Comparison of ENCODE assay signal across 24 cellular contexts in genomic region chr2:213682276-213682675, GRCh38.
DNase-seq lines count a peak whose midpoint lies in the region; ATAC-seq, FAIRE-seq and TF ChIP-seq lines count a peak whose summit lies in the region.
"Had no signal": no experiment of that assay in that cellular context is flagged by ENCODE, and none has a peak within 500 bp of the region (broad histone marks: within the 10 kb centered on the region; RNA-seq: fewer than 3 reads in every experiment).

No MANE protein-coding gene starts in this region.

- H3K79me2 ChIP-seq in HepG2 (ENCODE audit: insufficient read depth, low read length) (no peaks in the 10 kb centered on the region), hepatocyte (no peaks in the 10 kb centered on the region)

- H3K27me3 ChIP-seq in HepG2 (ENCODE audit: control insufficient read depth in 1 of 2, insufficient read depth in 2 of 2, low read length in 2 of 2) (no peaks in the 10 kb centered on the region), right lobe of liver (no peaks in the 10 kb centered on the region), hepatocyte (no peaks in the 10 kb centered on the region)
- H3K27me3 ChIP-seq: BLaER1 treated with 17β-estradiol and CSF1 and Interleukin-3, amounts not matched to agents 10 nM and 100 nM had no signal

- H4K20me1 ChIP-seq in HepG2 (ENCODE audit: insufficient read depth, low read length) (no peaks in the 10 kb centered on the region), hepatocyte (ENCODE audit: insufficient read depth, poor library complexity, severe bottlenecking) (no peaks in the 10 kb centered on the region)
- H4K20me1 ChIP-seq: BLaER1 treated with 17β-estradiol and CSF1 and Interleukin-3, amounts not matched to agents 10 nM and 100 nM had no signal

- no peak overlapping the region for H3K27ac Mint-ChIP-seq in WTC11
- H3K27ac Mint-ChIP-seq: B cell; CD4-positive, alpha-beta T cell; CD8-positive, alpha-beta T cell had no signal

- no peak for ATAC-seq in HepG2
- ATAC-seq in right lobe of liver: no peak
- no peak for ATAC-seq in WTC11
- ATAC-seq in HG02642 (IDR thresholded peaks at IDR 0.05; ENCODE audit: poor library complexity, unreplicated experiment): no peak
- ATAC-seq in HG02884 (IDR thresholded peaks at IDR 0.05; ENCODE audit: unreplicated experiment): no peak
- ATAC-seq: A549; CD8-positive, alpha-beta T cell; GM12878 had no signal

- H3K4me3 ChIP-seq in HepG2 (replicated peaks in 1 of 3; ENCODE audit: insufficient read depth in 1 of 3, low read depth in 2 of 3, low read length in 3 of 3) (no peak overlapping the region), right lobe of liver (no peak overlapping the region), hepatocyte (no peak overlapping the region)
- H3K4me3 ChIP-seq: A549; BLaER1 treated with 17β-estradiol and CSF1 and Interleukin-3, amounts not matched to agents 10 nM and 100 nM; GM12878 had no signal

- H3K36me3 ChIP-seq in HepG2 (replicated peaks in 1 of 2; ENCODE audit: control insufficient read depth in 1 of 2, insufficient read depth in 2 of 2, low read length in 2 of 2) (no peaks in the 10 kb centered on the region), right lobe of liver (no peaks in the 10 kb centered on the region), hepatocyte (replicated peaks; ENCODE audit: insufficient read depth, low read depth) (no peaks in the 10 kb centered on the region)
- H3K36me3 ChIP-seq: BLaER1 treated with 17β-estradiol and CSF1 and Interleukin-3, amounts not matched to agents 10 nM and 100 nM had no signal

- in situ Hi-C loops in HepG2 (cut with HindIII; ENCODE audit: extremely low pct_ligation_motif_present, low pct_unique_long_range_greater_than_20kb): no loop called here

- TF ChIP-seq POLR2A in HepG2 (IDR thresholded peaks at IDR 0.05; ENCODE audit: insufficient read depth in 1 of 2, low read depth in 2 of 2, low read length in 2 of 2) (no peak), right lobe of liver (IDR thresholded peaks at IDR 0.05) (no peak)

- TF ChIP-seq CTCF in HepG2 (CRISPR knock-in tag; IDR thresholded peaks at IDR 0.05) (no peak), right lobe of liver (IDR thresholded peaks at IDR 0.05) (no peak), WTC11 (IDR thresholded peaks at IDR 0.05) (no peak), hepatocyte (IDR thresholded peaks at IDR 0.05; ENCODE audit: poor library complexity) (no peak)

- H3K9ac ChIP-seq in HepG2 (ENCODE audit: insufficient read depth, low read depth, low read length): no peak overlapping the region
- H3K9ac ChIP-seq: BLaER1 treated with 17β-estradiol and CSF1 and Interleukin-3, amounts not matched to agents 10 nM and 100 nM had no signal

- H3K4me1 Mint-ChIP-seq in WTC11: peaks cover 5% of the 10 kb centered on the region

- no peak for FAIRE-seq in HepG2 (lab: Jason Lieb, UNC)
- FAIRE-seq: A549, GM12878, GM12892, GM18507 had no signal

- H3K27ac ChIP-seq in HepG2 (ENCODE audit: extremely low read length, insufficient read depth, low read length) (no peak overlapping the region), right lobe of liver (no peak overlapping the region), hepatocyte (peak overlapping the region; percentile 34)
- H3K27ac ChIP-seq: 22Rv1; A549; BLaER1 treated with 17β-estradiol and CSF1 and Interleukin-3, amounts not matched to agents 10 nM and 100 nM; C4-2B had no signal

- 3% methylated on average over 2 of the region's 2 CpGs for WGBS in HepG2 (ENCODE audit: low lambda C conversion rate)
- WGBS in right lobe of liver (ENCODE audit: insufficient coverage, low coverage, low lambda C conversion rate, missing lambda C conversion rate): 40% methylated on average over 1 of the region's 2 CpGs
- WGBS in hepatocyte (ENCODE audit: low lambda C conversion rate, missing lambda C conversion rate): 50% methylated on average over 2 of the region's 2 CpGs

- peaks cover 56% of the 10 kb centered on the region for H3K9me3 Mint-ChIP-seq in WTC11
- H3K9me3 Mint-ChIP-seq: CD4-positive, alpha-beta T cell; CD8-positive, alpha-beta T cell had no signal

- DNase-seq in HepG2 (ENCODE audit: low spot score) (no peak), right lobe of liver (no peak), WTC11 (ENCODE audit: low spot score) (no peak), hepatocyte (ENCODE audit: low spot score) (no peak)
- DNase-seq: AML-193; CD4-positive, alpha-beta T cell; CD8-positive, alpha-beta T cell; DMS 273 treated with DMSO at 0.1 percent for 48 hours; DMS153; DMS53; DMS79; DND-41; EL; GDM1 had no signal

- H3K4me2 ChIP-seq in HepG2 (ENCODE audit: low read depth, low read length) (no peak overlapping the region), hepatocyte (no peak overlapping the region)
- H3K4me2 ChIP-seq: A549; BLaER1 treated with 17β-estradiol and CSF1 and Interleukin-3, amounts not matched to agents 10 nM and 100 nM had no signal

- no TSS peak for BruUV-seq in HepG2 (replicated peaks; lab: Mats Ljungman, UMichigan)

- peaks cover 67% of the 10 kb centered on the region for H3K36me3 Mint-ChIP-seq in WTC11
- H3K36me3 Mint-ChIP-seq: CD8-positive, alpha-beta T cell had no signal

- intact Hi-C loops in HepG2 (cut with micrococcal nuclease; ENCODE audit: unreplicated experiment): no loop called here
- intact Hi-C loops in right lobe of liver (cut with DNase I): no loop called here

- CTCF ChIA-PET in HepG2 (lab: Yijun Ruan, JAX; ENCODE audit: low intra/inter-chr PET ratio, low total read pairs): no interaction called here
- CTCF ChIA-PET in WTC11 (lab: Charles Lee): no interaction called here

- no peaks in the 10 kb centered on the region for H3K27me3 Mint-ChIP-seq in WTC11 (ENCODE audit: low read depth)
- H3K27me3 Mint-ChIP-seq: B cell; CD4-positive, alpha-beta T cell had no signal

- no peaks in the 10 kb centered on the region for H3K4me1 ChIP-seq in HepG2 (ENCODE audit: insufficient read depth, low read length)
- no peaks in the 10 kb centered on the region for H3K4me1 ChIP-seq in right lobe of liver
- no peaks in the 10 kb centered on the region for H3K4me1 ChIP-seq in hepatocyte (ENCODE audit: insufficient read depth)
- H3K4me1 ChIP-seq: A549; BLaER1 treated with 17β-estradiol and CSF1 and Interleukin-3, amounts not matched to agents 10 nM and 100 nM had no signal

- POLR2A ChIA-PET in HepG2 (lab: Yijun Ruan, JAX): no interaction called here
- POLR2A ChIA-PET in WTC11 (lab: Charles Lee): no interaction called here

- no peak for TF ChIP-seq EP300 in HepG2 (IDR thresholded peaks at IDR 0.05; ENCODE audit: low read depth in 2 of 2, low read length in 2 of 2)
- no peak for TF ChIP-seq EP300 in HepG2 (CRISPR knock-in tag; IDR thresholded peaks at IDR 0.05; ENCODE audit: borderline replicate concordance)

- H2AFZ ChIP-seq in HepG2 (ENCODE audit: low read length) (no peak overlapping the region), hepatocyte (no peak overlapping the region)

- no peak for TF ChIP-seq RAD21 in HepG2 (CRISPR knock-in tag; IDR thresholded peaks at IDR 0.05)

- no peak overlapping the region for H3K4me3 Mint-ChIP-seq in WTC11
- H3K4me3 Mint-ChIP-seq: B cell; CD4-positive, alpha-beta T cell; CD8-positive, alpha-beta T cell had no signal

- peaks cover 56% of the 10 kb centered on the region for H3K9me3 ChIP-seq in HepG2 (ENCODE audit: low read length)
- H3K9me3 ChIP-seq in right lobe of liver: no peaks in the 10 kb centered on the region
- peaks cover 9% of the 10 kb centered on the region for H3K9me3 ChIP-seq in hepatocyte (ENCODE audit: low read depth)
- H3K9me3 ChIP-seq: A549; BLaER1 treated with 17β-estradiol and CSF1 and Interleukin-3, amounts not matched to agents 10 nM and 100 nM had no signal

- no peaks in the 10 kb centered on the region for H3K9me2 ChIP-seq in hepatocyte (replicated peaks; ENCODE audit: insufficient read depth)

TF ChIP-seq in HepG2, 621 proteins besides CTCF, POLR2A, EP300 and RAD21:
- TF ChIP-seq, protein P1, sequence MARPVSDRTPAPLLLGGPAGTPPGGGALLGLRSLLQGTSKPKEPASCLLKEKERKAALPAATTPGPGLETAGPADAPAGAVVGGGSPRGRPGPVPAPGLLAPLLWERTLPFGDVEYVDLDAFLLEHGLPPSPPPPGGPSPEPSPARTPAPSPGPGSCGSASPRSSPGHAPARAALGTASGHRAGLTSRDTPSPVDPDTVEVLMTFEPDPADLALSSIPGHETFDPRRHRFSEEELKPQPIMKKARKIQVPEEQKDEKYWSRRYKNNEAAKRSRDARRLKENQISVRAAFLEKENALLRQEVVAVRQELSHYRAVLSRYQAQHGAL (CRISPR knock-in tag; IDR thresholded peaks at IDR 0.05; ENCODE audit: not compliant biosample characterization): no peak
- 0 out of 2 replicates have a peak, but pooled peaks have one; percentile 32 for TF ChIP-seq ZNF850 (CRISPR knock-in tag; conservative IDR thresholded peaks at IDR 0.05)
- no peak for TF ChIP-seq ZNF253 (CRISPR knock-in tag; IDR thresholded peaks at IDR 0.05; ENCODE audit: borderline replicate concordance)
- no peak for TF ChIP-seq HOXA3 (CRISPR knock-in tag; IDR thresholded peaks at IDR 0.05)
TF ChIP-seq in HepG2: peak in this region for 1.

TF ChIP-seq in WTC11, 78 proteins besides CTCF, POLR2A, EP300 and RAD21:
- no peak for TF ChIP-seq JAZF1 (CRISPR knock-in tag; IDR thresholded peaks at IDR 0.05)
- TF ChIP-seq ZNF671 (CRISPR knock-in tag; IDR thresholded peaks at IDR 0.05): no peak
- peak; percentile 67; the same call in 1 of the 2 replicates for TF ChIP-seq GTF2I (CRISPR knock-in tag; conservative IDR thresholded peaks at IDR 0.05)
- TF ChIP-seq ZNF423 (CRISPR knock-in tag; IDR thresholded peaks at IDR 0.05): 0 out of 2 replicates have a peak, but pooled peaks have one; percentile 9
- TF ChIP-seq FOXP1 (CRISPR knock-in tag; IDR thresholded peaks at IDR 0.05; ENCODE audit: borderline replicate concordance): no peak
